In genomic region chr17:49969794-49970389, GRCh38 we compare ENCODE assay signal across 1 cellular context.
TF ChIP-seq lines count a peak whose summit lies in the region.

No MANE protein-coding gene starts in this region.

TF ChIP-seq in K562, 482 proteins besides CTCF, POLR2A, EP300 and RAD21:
- TF ChIP-seq MTF1 (CRISPR knock-in tag; IDR thresholded peaks at IDR 0.05; ENCODE audit: borderline replicate concordance) (no peak), CHD4 (IDR thresholded peaks at IDR 0.05; ENCODE audit: insufficient read depth, insufficient replicate concordance, low read depth, low read length, poor library complexity, severe bottlenecking) (no peak), ZNF778 (CRISPR knock-in tag; IDR thresholded peaks at IDR 0.05) (no peak), ZNF77 (CRISPR knock-in tag; IDR thresholded peaks at IDR 0.05) (no peak), ZFP30 (CRISPR knock-in tag; IDR thresholded peaks at IDR 0.05; ENCODE audit: borderline replicate concordance) (no peak), ZNF239 (CRISPR knock-in tag; IDR thresholded peaks at IDR 0.05) (no peak), ZNF347 (CRISPR knock-in tag; IDR thresholded peaks at IDR 0.05; ENCODE audit: low read depth) (no peak), NFATC3 (IDR thresholded peaks at IDR 0.05) (no peak), GTF3C2 (IDR thresholded peaks at IDR 0.05; ENCODE audit: borderline replicate concordance, extremely low read depth, insufficient read length) (no peak), RNF219 (CRISPR knock-in tag; IDR thresholded peaks at IDR 0.05) (no peak), HDAC8 (tag; IDR thresholded peaks at IDR 0.05) (no peak), HEY1 (CRISPR knock-in tag; IDR thresholded peaks at IDR 0.05; ENCODE audit: borderline replicate concordance) (no peak), ZNF184 (CRISPR knock-in tag; IDR thresholded peaks at IDR 0.05) (no peak)
